Comparison of ENCODE assay signal across 12 cellular contexts in genomic region chr3:27666277-27666676, GRCh38. TPM values are rescaled to one million over a fixed set of nuclear protein-coding genes. Genes with fewer than 3 reads are reported as not detected.
A peak's percentile ranks its signal among the peaks of the same experiment; 100 is the strongest.
DNase-seq lines count a peak whose midpoint lies in the region; ATAC-seq and TF ChIP-seq lines count a peak whose summit lies in the region.
"Had no signal": no experiment of that assay in that cellular context is flagged by ENCODE, and none has a peak within 500 bp of the region (broad histone marks: within the 10 kb centered on the region; RNA-seq: fewer than 3 reads in every experiment).

No MANE protein-coding gene starts in this region.

- H3K27me3 ChIP-seq in ectodermal cell (ENCODE audit: control insufficient read depth, insufficient read depth, low read length, poor library complexity, severe bottlenecking) = no peaks in the 10 kb centered on the region

- peak overlapping the region; percentile 24 to 33 for H3K27ac Mint-ChIP-seq in natural killer cell treated with Interleukin-12 subunit alpha and Interleukin-12 subunit beta and Interleukin-15 and Interleukin-18, amount 100 ng/mL, for 72 hours
- peak overlapping the region in 1 of 2 donors; percentile 35 for H3K27ac Mint-ChIP-seq in natural killer cell
- H3K27ac Mint-ChIP-seq in activated naive CD8-positive, alpha-beta T cell treated with anti-CD3 and anti-CD28 coated beads for 36 hours = no peak overlapping the region

- TF ChIP-seq CTCF in natural killer cell (IDR thresholded peaks at IDR 0.05) = no peak
- TF ChIP-seq CTCF in GM13977 (IDR thresholded peaks at IDR 0.05; ENCODE audit: extremely low read depth, insufficient read depth, missing control alignments) = no peak

- H3K9me3 Mint-ChIP-seq in natural killer cell treated with Interleukin-12 subunit alpha and Interleukin-12 subunit beta and Interleukin-15 and Interleukin-18, amount 100 ng/mL, for 72 hours = no peaks in the 10 kb centered on the region
- H3K9me3 Mint-ChIP-seq in natural killer cell = no peaks in the 10 kb centered on the region
- H3K9me3 Mint-ChIP-seq in activated naive CD8-positive, alpha-beta T cell treated with anti-CD3 and anti-CD28 coated beads for 36 hours = no peaks in the 10 kb centered on the region

- no peak for DNase-seq in natural killer cell treated with Interleukin-12 subunit alpha and Interleukin-12 subunit beta and Interleukin-15 and Interleukin-18, amount 100 ng/mL, for 72 hours (ENCODE audit: low spot score)
- no peak for DNase-seq in natural killer cell
- no peak for DNase-seq in activated naive CD8-positive, alpha-beta T cell treated with anti-CD3 and anti-CD28 coated beads for 36 hours
- DNase-seq in DMS153 (lab: John Stamatoyannopoulos, UW) = no peak
- no peak for DNase-seq in GM13977 (ENCODE audit: low spot score)
- DNase-seq in OCI-M2 (lab: John Stamatoyannopoulos, UW; ENCODE audit: unreplicated experiment) = no peak
- DNase-seq: activated CD8-positive, alpha-beta memory T cell treated with anti-CD3 and anti-CD28 coated beads for 24 hours had no signal

- peak overlapping the region; percentile 57 for H3K27ac ChIP-seq in ectodermal cell (ENCODE audit: insufficient read depth, low read depth, low read length, poor library complexity, severe bottlenecking)
- H3K27ac ChIP-seq: epithelial cell of prostate, parathyroid adenoma had no signal

- H3K4me3 ChIP-seq in ectodermal cell (ENCODE audit: insufficient read depth, low read depth, low read length) = no peak overlapping the region

- H3K9me3 ChIP-seq in ectodermal cell (ENCODE audit: control insufficient read depth, low read length) = no peaks in the 10 kb centered on the region

- H3K4me3 Mint-ChIP-seq in natural killer cell treated with Interleukin-12 subunit alpha and Interleukin-12 subunit beta and Interleukin-15 and Interleukin-18, amount 100 ng/mL, for 72 hours = peak overlapping the region; percentile 43
- H3K4me3 Mint-ChIP-seq in natural killer cell = no peak overlapping the region
- H3K4me3 Mint-ChIP-seq in activated naive CD8-positive, alpha-beta T cell treated with anti-CD3 and anti-CD28 coated beads for 36 hours = no peak overlapping the region

- no peaks in the 10 kb centered on the region for H3K27me3 Mint-ChIP-seq in natural killer cell treated with Interleukin-12 subunit alpha and Interleukin-12 subunit beta and Interleukin-15 and Interleukin-18, amount 100 ng/mL, for 72 hours
- H3K27me3 Mint-ChIP-seq in natural killer cell (ENCODE audit: low read depth in 2 of 2) = no peaks in the 10 kb centered on the region
- peaks cover 6% of the 10 kb centered on the region for H3K27me3 Mint-ChIP-seq in activated naive CD8-positive, alpha-beta T cell treated with anti-CD3 and anti-CD28 coated beads for 36 hours

- no peaks in the 10 kb centered on the region for H3K36me3 Mint-ChIP-seq in natural killer cell treated with Interleukin-12 subunit alpha and Interleukin-12 subunit beta and Interleukin-15 and Interleukin-18, amount 100 ng/mL, for 72 hours
- H3K36me3 Mint-ChIP-seq in natural killer cell = no peaks in the 10 kb centered on the region
- H3K36me3 Mint-ChIP-seq in activated naive CD8-positive, alpha-beta T cell treated with anti-CD3 and anti-CD28 coated beads for 36 hours = no peaks in the 10 kb centered on the region

- WGBS in ectodermal cell, 2 experiments = 31 to 47% methylated on average over 1 of the region's 1 CpG

- no peaks in the 10 kb centered on the region for H3K36me3 ChIP-seq in ectodermal cell (ENCODE audit: control insufficient read depth, insufficient read depth, low read length)

- no peak for ATAC-seq in natural killer cell treated with Interleukin-12 subunit alpha and Interleukin-12 subunit beta and Interleukin-15 and Interleukin-18, amount 100 ng/mL, for 72 hours
- no peak for ATAC-seq in natural killer cell
- ATAC-seq in HG03342 (IDR thresholded peaks at IDR 0.05; ENCODE audit: unreplicated experiment) = peak; percentile 43
- ATAC-seq: HCT116 had no signal

- in situ Hi-C loops in GM13977 (cut with MboI; ENCODE audit: low pct_unique_long_range_greater_than_20kb, low sequenced_read_pairs, unreplicated experiment) = no loop called here

- H3K4me1 Mint-ChIP-seq in natural killer cell treated with Interleukin-12 subunit alpha and Interleukin-12 subunit beta and Interleukin-15 and Interleukin-18, amount 100 ng/mL, for 72 hours (ENCODE audit: low read depth in 2 of 2) = peaks cover 12 to 16% of the 10 kb centered on the region in 2 donors
- peaks cover 8% of the 10 kb centered on the region in 2 donors for H3K4me1 Mint-ChIP-seq in natural killer cell
- peaks cover 5% of the 10 kb centered on the region for H3K4me1 Mint-ChIP-seq in activated naive CD8-positive, alpha-beta T cell treated with anti-CD3 and anti-CD28 coated beads for 36 hours

- intact Hi-C loops in natural killer cell (cut with micrococcal nuclease) = no loop called here

- peaks cover 4% of the 10 kb centered on the region for H3K4me1 ChIP-seq in ectodermal cell (ENCODE audit: control insufficient read depth, insufficient read depth, low read length)
- H3K4me1 ChIP-seq: parathyroid adenoma had no signal

RNA-seq across cellular contexts. Expression of gene EOMES, which starts 55.8 kb away (rescaled TPM):
- total RNA-seq in natural killer cell treated with Interleukin-12 subunit alpha and Interleukin-12 subunit beta and Interleukin-15 and Interleukin-18, amount 100 ng/mL, for 72 hours = 100 to 1,000 TPM; 117 to 270 TPM
- total RNA-seq in natural killer cell = 10 to 100 TPM; 30.3 to 64.0 (median 32.2) TPM
- 0.19 TPM for polyA plus RNA-seq in ectodermal cell (2013, experiment 1 of 4)
- 0.09 TPM for polyA plus RNA-seq in ectodermal cell (2013, experiment 2 of 4)
- 0.11 TPM for polyA plus RNA-seq in ectodermal cell (2013, experiment 3 of 4)
- polyA plus RNA-seq in ectodermal cell (2013, experiment 4 of 4) = not detected
- total RNA-seq in activated naive CD8-positive, alpha-beta T cell treated with anti-CD3 and anti-CD28 coated beads for 36 hours = under 1 TPM; 0.50 to 0.97 TPM

Comparison
In these comparisons a context has a peak if more than half of its experiments do, and no peak if none do; other contexts are left out.
1. RNA of gene EOMES, which starts 55.8 kb away (total RNA-seq): 117 to 270 TPM in natural killer cell treated with Interleukin-12 subunit alpha and Interleukin-12 subunit beta and Interleukin-15 and Interleukin-18, amount 100 ng/mL, for 72 hours and 30.3 to 64.0 TPM in natural killer cell; 0.50 to 0.97 TPM in activated naive CD8-positive, alpha-beta T cell treated with anti-CD3 and anti-CD28 coated beads for 36 hours; every median in the first group is over 10 times any median in the second.